ENCODE assay signal across 12 cellular contexts in genomic region chr3:67946446-67946845, GRCh38.
"Had no signal": no experiment of that assay in that cellular context is flagged by ENCODE, and none has a peak within 500 bp of the region (broad histone marks: within the 10 kb centered on the region; RNA-seq: fewer than 3 reads in every experiment).

No MANE protein-coding gene starts in this region.

- H3K4me3 ChIP-seq: right lobe of liver, spleen, stomach, thoracic aorta had no signal

- H3K4me1 ChIP-seq: right lobe of liver, spleen, stomach had no signal

- ATAC-seq: activated CD4-positive, CD25-positive, alpha-beta regulatory T cell treated with anti-CD3 and anti-CD28 coated beads, Interleukin-2, amount 50 U/mL, for 24 hours; right lobe of liver had no signal

- H3K36me3 ChIP-seq: right lobe of liver, spleen, stomach, thoracic aorta had no signal

- H3K9me3 ChIP-seq: right lobe of liver, thoracic aorta had no signal

- H3K27me3 ChIP-seq: right lobe of liver, spleen had no signal

- H3K27ac ChIP-seq: right lobe of liver, spleen, stomach, thoracic aorta had no signal

- DNase-seq: activated CD4-positive, alpha-beta T cell treated with anti-CD3 and anti-CD28 coated beads, Interleukin-2, amount 50 U/mL, for 1 hour; activated naive CD8-positive, alpha-beta T cell treated with anti-CD3 and anti-CD28 coated beads for 36 hours; anterior cingulate cortex; erythroblast; glutamatergic neuron; right lobe of liver; spleen; stimulated activated CD4-positive, alpha-beta T cell treated with anti-CD3 and anti-CD28 coated beads, Interleukin-2, amount 100 ng/mL, for 24 hours; stomach; T1000 had no signal
